ENCODE assay signal across 30 cellular contexts in genomic region chr1:15468145-15468544, GRCh38. TPM values are rescaled to one million over a fixed set of nuclear protein-coding genes. Genes with fewer than 3 reads are reported as not detected.
"Had no signal": no experiment of that assay in that cellular context is flagged by ENCODE, and none has a peak within 500 bp of the region (broad histone marks: within the 10 kb centered on the region; RNA-seq: fewer than 3 reads in every experiment).

No MANE protein-coding gene starts in this region.

- H3K4me3 ChIP-seq: stomach, suprapubic skin, testis, thoracic aorta, thyroid gland, tibial artery, tibial nerve, transverse colon, upper lobe of left lung, upper lobe of right lung, uterus, vagina had no signal

- H3K36me3 ChIP-seq: stomach, suprapubic skin, thoracic aorta, thyroid gland, tibial artery, tibial nerve, transverse colon, upper lobe of left lung, upper lobe of right lung, uterus, vagina had no signal

- DNase-seq: stimulated activated CD4-positive, alpha-beta T cell treated with anti-CD3 and anti-CD28 coated beads, Interleukin-4, amount 100 ng/mL, for 1 hour; stimulated activated CD4-positive, alpha-beta T cell treated with anti-CD3 and anti-CD28 coated beads, Interleukin-4, amount 100 ng/mL, for 24 hours; stimulated activated CD4-positive, alpha-beta T cell treated with anti-CD3 and anti-CD28 coated beads, Interleukin-4, amount 100 ng/mL, for 4 hours; stimulated activated CD8-positive, alpha-beta memory T cell treated with anti-CD3 and anti-CD28 coated beads, Interleukin-4, amount 100 ng/mL, for 48 hours; stimulated activated naive B cell treated with anti-CD40 and anti-IgM and Interleukin-4, amounts not matched to agents 10 μg/mL and 1 μg/mL and 100 μg/mL, for 72 hours; stimulated activated naive CD4-positive, alpha-beta T cell; stimulated activated naive CD4-positive, alpha-beta T cell treated with Interleukin-2 at 50 U/mL for 16 hours; stimulated activated naive CD8-positive, alpha-beta T cell treated with anti-CD3 and anti-CD28 coated beads, Interleukin-15, amount 100 ng/mL, for 72 hours; stimulated activated naive CD8-positive, alpha-beta T cell treated with anti-CD3 and anti-CD28 coated beads, Interleukin-15, Interleukin-2, amounts not matched to agents 100 U/mL and 50 U/mL, for 24 hours; stomach; substantia nigra; testis; thyroid gland; tibial artery; transverse colon; trophoblast cell; upper lobe of left lung; upper lobe of right lung; uterus had no signal

- FAIRE-seq: urothelium cell line had no signal

- H3K27me3 ChIP-seq: stomach, suprapubic skin, testis, thyroid gland, tibial artery, tibial nerve, transverse colon, upper lobe of left lung, upper lobe of right lung, uterus, vagina had no signal

- H3K4me1 ChIP-seq: thyroid gland, tibial artery, tibial nerve, transverse colon, upper lobe of left lung, uterus, vagina had no signal

- ATAC-seq: stimulated activated effector memory CD8-positive, alpha-beta T cell treated with anti-CD3 and anti-CD28 coated beads, Interleukin-12 subunit alpha, Interleukin-12 subunit beta, amount 100 ng/mL, for 72 hours; stimulated activated memory B cell treated with anti-CD40 and anti-IgM and Interleukin-4, amounts not matched to agents 10 μg/mL and 1 μg/mL and 100 μg/mL, for 72 hours; stimulated activated naive B cell treated with anti-CD40 and anti-IgM and Interleukin-4, amounts not matched to agents 10 μg/mL and 1 μg/mL and 100 μg/mL, for 72 hours; stimulated activated naive CD8-positive, alpha-beta T cell treated with anti-CD3 and anti-CD28 coated beads, Interleukin-15, amount 100 ng/mL, for 72 hours; stimulated activated naive CD8-positive, alpha-beta T cell treated with anti-CD3 and anti-CD28 coated beads, Interleukin-15, Interleukin-2, amounts not matched to agents 100 U/mL and 50 U/mL, for 24 hours; upper lobe of right lung had no signal

- H3K27ac ChIP-seq: stomach, suprapubic skin, testis, thoracic aorta, thyroid gland, tibial artery, tibial nerve, transverse colon, upper lobe of left lung, upper lobe of right lung, uterus, vagina had no signal

- H3K9me3 ChIP-seq: stomach, suprapubic skin, testis, thoracic aorta, thyroid gland, tibial artery, transverse colon, upper lobe of left lung, upper lobe of right lung, uterus, vagina had no signal

RNA-seq across cellular contexts. Expression of gene CELA2B, which starts 7.8 kb away (rescaled TPM):
- total RNA-seq: stomach, subcutaneous adipose tissue, suprapubic skin, temporal lobe, thoracic aorta, thyroid gland, tibial nerve, transverse colon, upper lobe of right lung, ureter, uterus, vagina had no signal
- polyA plus RNA-seq: stomach, urinary bladder had no signal

RNA-seq across cellular contexts. Expression of gene CELA2A, which starts 11.6 kb away (rescaled TPM):
- total RNA-seq: subcutaneous adipose tissue, suprapubic skin, temporal lobe, thoracic aorta, thyroid gland, transverse colon, upper lobe of right lung, urinary bladder, uterus, vagina had no signal
- polyA plus RNA-seq: urinary bladder had no signal

RNA-seq across cellular contexts. Expression of gene CTRC, which starts 29.9 kb away (rescaled TPM):
- total RNA-seq: stomach, temporal lobe, ureter, urinary bladder, vagina had no signal
